In genomic region chrX:2463973-2464676, GRCh38 we compare ENCODE assay signal across 1 cellular context.
TF ChIP-seq lines count a peak whose summit lies in the region.

No MANE protein-coding gene starts in this region.

TF ChIP-seq in K562, 482 proteins besides CTCF, POLR2A, EP300 and RAD21 (continued from another document and continues in another):
- TF ChIP-seq MLLT1 (IDR thresholded peaks at IDR 0.05) (peak in 1 of 2 experiments; percentile 49; a peak in 1 of 4 replicates), CBFB (CRISPR knock-in tag; IDR thresholded peaks at IDR 0.05) (peak; percentile 69; the same call in 1 of the 2 replicates), RFX1 (IDR thresholded peaks at IDR 0.05) (peak; percentile 47), ID3 (CRISPR knock-in tag; IDR thresholded peaks at IDR 0.05) (no peak), ID3 (tag; IDR thresholded peaks at IDR 0.05) (0 out of 2 replicates have a peak, but pooled peaks have one; percentile 46), SMC3 (conservative IDR thresholded peaks at IDR 0.05; ENCODE audit: insufficient read depth, low read depth, low read length) (0 out of 2 replicates have a peak, but pooled peaks have one; percentile 2), HBP1 (CRISPR knock-in tag; IDR thresholded peaks at IDR 0.05) (0 out of 2 replicates have a peak, but pooled peaks have one; percentile 14), SP1 (CRISPR knock-in tag; IDR thresholded peaks at IDR 0.05) (peak; percentile 24; the same call in 1 of the 2 replicates), FOXK2 (conservative IDR thresholded peaks at IDR 0.05 in 1 of 2, IDR thresholded peaks at IDR 0.05 in 1 of 2; ENCODE audit: low read depth in 2 of 2) (peak; percentile 62 to 83), USF2 (CRISPR knock-in tag; IDR thresholded peaks at IDR 0.05) (peak; percentile 45; the same call in 1 of the 2 replicates), PCBP1 (IDR thresholded peaks at IDR 0.05; ENCODE audit: low read depth, low read length, poor library complexity, severe bottlenecking) (no peak), CBFA2T3 (IDR thresholded peaks at IDR 0.05) (peak; percentile 31; the same call in 1 of the 2 replicates), SUPT5H (IDR thresholded peaks at IDR 0.05) (no peak), ZNF280A (IDR thresholded peaks at IDR 0.05; ENCODE audit: low read depth, partially characterized antibody) (no peak), POLR3G (IDR thresholded peaks at IDR 0.05; ENCODE audit: extremely low read depth, insufficient read length, insufficient replicate concordance) (no peak), MAFG (tag; conservative IDR thresholded peaks at IDR 0.05) (no peak), ZNF24 (IDR thresholded peaks at IDR 0.05) (peak; percentile 57; the same call in 1 of the 2 replicates), AFF4 (CRISPR knock-in tag; IDR thresholded peaks at IDR 0.05) (peak; percentile 60; the same call in 1 of the 2 replicates), BCOR (IDR thresholded peaks at IDR 0.05) (0 out of 2 replicates have a peak, but pooled peaks have one; percentile 10), PML (IDR thresholded peaks at IDR 0.05; ENCODE audit: low read length) (peak; percentile 25; the same call in 1 of the 2 replicates), ZBTB43 (CRISPR knock-in tag; IDR thresholded peaks at IDR 0.05) (0 out of 2 replicates have a peak, but pooled peaks have one; percentile 41), RFX7 (CRISPR knock-in tag; IDR thresholded peaks at IDR 0.05) (no peak), CHAMP1 (IDR thresholded peaks at IDR 0.05) (peak; percentile 94), NFATC3 (IDR thresholded peaks at IDR 0.05) (peak; percentile 89), ESRRA (IDR thresholded peaks at IDR 0.05; ENCODE audit: borderline replicate concordance, low read depth) (peak; percentile 32; the same call in 1 of the 2 replicates), KDM1A (IDR thresholded peaks at IDR 0.05) (peak in 1 of 2 experiments; percentile 100; a peak in 2 of 4 replicates), CREB3L1 (IDR thresholded peaks at IDR 0.05; ENCODE audit: borderline replicate concordance, low read depth) (peak; percentile 55; the same call in 1 of the 2 replicates), MTA3 (IDR thresholded peaks at IDR 0.05; ENCODE audit: borderline replicate concordance) (0 out of 2 replicates have a peak, but pooled peaks have one; percentile 22), VEZF1 (CRISPR knock-in tag; IDR thresholded peaks at IDR 0.05) (peak; percentile 9; the same call in 1 of the 2 replicates), CREM (IDR thresholded peaks at IDR 0.05; ENCODE audit: low read depth) (peak; percentile 89), TFAP4 (CRISPR knock-in tag; IDR thresholded peaks at IDR 0.05; ENCODE audit: borderline replicate concordance) (peak; percentile 67; the same call in 1 of the 2 replicates), CREB1 (IDR thresholded peaks at IDR 0.05) (no peak; the same call in none of the 2 replicates), CREB1 (CRISPR knock-in tag; IDR thresholded peaks at IDR 0.05) (peak; percentile 69), TARDBP (IDR thresholded peaks at IDR 0.05) (0 out of 2 replicates have a peak, but pooled peaks have one; percentile 29), ETV5 (CRISPR knock-in tag; IDR thresholded peaks at IDR 0.05; ENCODE audit: low read depth) (0 out of 2 replicates have a peak, but pooled peaks have one; percentile 24), L3MBTL2 (IDR thresholded peaks at IDR 0.05) (peak; percentile 36; the same call in 1 of the 2 replicates), ZNF398 (CRISPR knock-in tag; IDR thresholded peaks at IDR 0.05) (no peak), BRD9 (IDR thresholded peaks at IDR 0.05; ENCODE audit: low read depth, partially characterized antibody) (no peak)
